ENCODE assay signal across 14 cellular contexts in the genomic region with DNA sequence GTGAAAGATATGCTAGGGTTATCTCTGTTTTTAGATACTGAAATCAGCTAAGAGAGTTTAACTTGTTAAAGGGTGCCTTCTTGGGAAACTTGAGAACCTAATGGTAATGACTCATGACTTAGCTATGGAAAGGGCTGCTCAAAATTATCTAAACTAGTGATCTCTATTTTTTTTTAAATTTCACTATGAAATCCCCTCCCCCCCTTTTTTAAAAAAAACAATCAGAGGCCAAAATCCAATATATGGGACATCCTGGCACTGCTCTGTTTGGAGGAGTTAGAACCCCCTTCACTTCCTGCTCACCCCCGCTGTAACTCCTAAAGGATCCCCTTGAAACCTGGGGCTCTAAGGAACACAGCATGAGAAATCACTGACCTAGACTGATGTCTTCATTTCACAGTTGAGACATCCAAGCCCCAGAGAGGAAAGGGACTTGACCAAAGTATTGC. TPM values are rescaled to one million over a fixed set of nuclear protein-coding genes. Genes with fewer than 3 reads are reported as not detected.
DNase-seq lines count a peak whose midpoint lies in the region; FAIRE-seq and TF ChIP-seq lines count a peak whose summit lies in the region.
"Had no signal": no experiment of that assay in that cellular context is flagged by ENCODE, and none has a peak within 500 bp of the region (broad histone marks: within the 10 kb centered on the region; RNA-seq: fewer than 3 reads in every experiment).

No MANE protein-coding gene starts in this region.

- no peaks in the 10 kb centered on the region for H4K20me1 ChIP-seq in MM.1S (ENCODE audit: insufficient read depth, low read length)

- H3K27ac ChIP-seq in MM.1S (ENCODE audit: low read length) = no peak overlapping the region
- H3K27ac ChIP-seq: SJCRH30 had no signal

- no peaks in the 10 kb centered on the region for H3K79me2 ChIP-seq in MM.1S (ENCODE audit: low read length)

- no peaks in the 10 kb centered on the region for H3K27me3 ChIP-seq in MM.1S (replicated peaks; ENCODE audit: insufficient read depth, low read length)
- H3K27me3 ChIP-seq: SJCRH30 had no signal

- no peaks in the 10 kb centered on the region for H3K9me2 ChIP-seq in MM.1S (replicated peaks; ENCODE audit: insufficient read depth, low read length)

- FAIRE-seq in RCC 7860 (lab: Jason Lieb, UNC) = no peak
- FAIRE-seq: islet of Langerhans had no signal

- no peak overlapping the region for H3K9ac ChIP-seq in MM.1S (ENCODE audit: low read length)

- H3F3A ChIP-seq in MM.1S (ENCODE audit: insufficient read depth, low read length) = no peaks in the 10 kb centered on the region

- no peak for TF ChIP-seq CTCF in MM.1S (IDR thresholded peaks at IDR 0.05; ENCODE audit: low read length)

- H3K9me3 ChIP-seq in MM.1S (replicated peaks; ENCODE audit: insufficient read depth, low read length) = no peaks in the 10 kb centered on the region
- H3K9me3 ChIP-seq: SJCRH30 had no signal

- H3K4me1 ChIP-seq in MM.1S (ENCODE audit: low read length) = no peaks in the 10 kb centered on the region

- H3K4me3 ChIP-seq in MM.1S (ENCODE audit: low read length) = no peak overlapping the region
- H3K4me3 ChIP-seq: SJCRH30 had no signal

- H2AFZ ChIP-seq in MM.1S (ENCODE audit: low read length) = no peak overlapping the region

- no peaks in the 10 kb centered on the region; the same call in 1 of the 2 replicates for H3K36me3 ChIP-seq in MM.1S (replicated peaks; ENCODE audit: insufficient read depth, low read length)

- no peak overlapping the region for H3K4me2 ChIP-seq in MM.1S (ENCODE audit: low read depth, low read length)

- DNase-seq in ELR (ENCODE audit: low read depth) (peak; percentile 81), RCC 7860 (ENCODE audit: low spot score) (peak; percentile 53), fibroblast of gingiva (ENCODE audit: low read depth) (peak; percentile 54), renal cortical epithelial cell (ENCODE audit: low read depth) (peak; percentile 27), GF-D8 (lab: John Stamatoyannopoulos, UW) (no peak), MM.1S (no peak), medulla oblongata (ENCODE audit: extremely low spot score) (no peak)
- no peak for DNase-seq in activated CD4-positive, CD25-positive, alpha-beta regulatory T cell treated with anti-CD3 and anti-CD28 coated beads, Interleukin-2, amount 50 U/mL, for 72 hours
- DNase-seq: activated B cell treated with CpG ODN at 0.5 μM for 24 hours; activated T-cell treated with anti-CD3 and anti-CD28 coated beads, Interleukin-2, amount 50 U/mL, for 48 hours; DMS 273 treated with DMSO at 0.1 percent for 48 hours; SJCRH30; stimulated activated naive CD4-positive, alpha-beta T cell treated with Interleukin-2 at 50 U/mL for 16 hours had no signal

RNA-seq across cellular contexts. Expression of gene KPNA6, which starts 6.6 kb away (rescaled TPM):
- 43.1 and 67.9 TPM in 2 replicates for total RNA-seq in renal cortical epithelial cell

RNA-seq across cellular contexts. Expression of gene TMEM39B, which starts 28.5 kb away (rescaled TPM):
- 3.1 and 4.7 TPM in 2 replicates for total RNA-seq in renal cortical epithelial cell

Comparison
In these comparisons a context has a peak if more than half of its experiments do, and no peak if none do; other contexts are left out.
1. DNase-seq: peak in ELR (single experiment), RCC 7860 (single experiment), fibroblast of gingiva (single experiment) and renal cortical epithelial cell (single experiment); none in GF-D8 (single experiment), MM.1S (single experiment), activated CD4-positive, CD25-positive, alpha-beta regulatory T cell treated with anti-CD3 and anti-CD28 coated beads, Interleukin-2, amount 50 U/mL, for 72 hours (single experiment) and medulla oblongata (single experiment).